In the genomic region with DNA sequence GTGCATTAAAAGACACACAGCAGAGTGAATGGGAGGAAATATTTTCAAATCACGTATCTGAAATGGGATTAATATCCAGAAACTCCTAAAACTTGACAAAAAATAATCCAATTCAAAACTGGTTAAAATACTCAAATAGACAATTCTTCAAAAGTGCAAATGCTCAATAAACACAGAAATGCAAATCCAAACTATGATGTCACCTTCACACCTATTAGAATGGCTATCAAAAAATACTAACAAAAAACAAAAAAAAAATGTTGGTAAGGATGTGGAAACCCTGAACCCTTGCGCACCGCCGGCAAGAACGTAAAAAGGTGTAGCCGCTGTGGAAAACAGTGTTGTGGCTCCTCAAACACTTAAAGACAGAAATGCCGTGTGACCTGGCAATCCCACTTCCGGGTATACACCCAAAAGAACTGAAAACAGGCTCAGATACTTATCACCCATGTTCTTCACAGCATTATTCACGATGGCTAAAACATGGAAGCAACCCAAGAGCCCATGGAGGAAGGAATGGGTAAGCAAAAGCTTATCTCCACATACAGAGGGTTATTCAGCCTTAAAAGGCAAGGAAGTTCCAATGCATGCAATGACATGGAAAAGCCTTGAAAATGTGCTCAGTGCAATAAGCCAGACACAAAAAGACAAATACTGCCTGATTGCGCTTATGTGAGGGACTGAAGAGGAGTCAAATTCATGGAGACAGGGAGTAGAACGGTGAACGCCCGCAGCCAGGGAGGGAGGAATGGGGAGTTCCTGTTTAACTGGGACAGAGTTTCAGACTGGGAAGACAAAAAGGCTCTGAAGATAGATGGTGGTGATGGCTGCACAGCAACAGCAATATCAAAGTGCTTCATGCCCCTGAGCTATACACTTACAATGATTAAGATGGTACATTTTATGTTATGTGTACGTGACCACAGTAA, we compare ENCODE assay signal across 1 cellular context.
TF ChIP-seq lines count a peak whose summit lies in the region.

No MANE protein-coding gene starts in this region.

TF ChIP-seq in K562, 482 proteins besides CTCF, POLR2A, EP300 and RAD21 (continued from another document and continues in another):
- TF ChIP-seq STAT5B (CRISPR knock-in tag; IDR thresholded peaks at IDR 0.05) (no peak), SMC3 (conservative IDR thresholded peaks at IDR 0.05; ENCODE audit: insufficient read depth, low read depth, low read length) (no peak), NFXL1 (CRISPR knock-in tag; IDR thresholded peaks at IDR 0.05) (no peak), SAFB (IDR thresholded peaks at IDR 0.05; ENCODE audit: borderline replicate concordance, low read depth, low read length) (no peak), SLC30A9 (CRISPR knock-in tag; IDR thresholded peaks at IDR 0.05) (no peak), ZNF507 (tag; conservative IDR thresholded peaks at IDR 0.05) (no peak), MAZ (CRISPR knock-in tag; conservative IDR thresholded peaks at IDR 0.05 in 1 of 2, IDR thresholded peaks at IDR 0.05 in 1 of 2) (no peak), CHCHD3 (CRISPR knock-in tag; IDR thresholded peaks at IDR 0.05) (no peak), ADNP (tag; IDR thresholded peaks at IDR 0.05) (no peak), SMARCE1 (IDR thresholded peaks at IDR 0.05) (peak; percentile 62; the same call in 1 of the 2 replicates), ZNF41 (CRISPR knock-in tag; conservative IDR thresholded peaks at IDR 0.05) (no peak), GATAD2A (IDR thresholded peaks at IDR 0.05) (no peak), SOX6 (IDR thresholded peaks at IDR 0.05) (peak; percentile 60; the same call in 1 of the 2 replicates), ZNF780A (CRISPR knock-in tag; IDR thresholded peaks at IDR 0.05) (no peak), SRSF1 (IDR thresholded peaks at IDR 0.05; ENCODE audit: low read depth, low read length) (no peak), SMARCB1 (IDR thresholded peaks at IDR 0.05; ENCODE audit: insufficient read length, low read depth) (no peak), CBX2 (IDR thresholded peaks at IDR 0.05; ENCODE audit: insufficient read depth, low read length, poor library complexity, severe bottlenecking) (no peak), ZNF766 (CRISPR knock-in tag; conservative IDR thresholded peaks at IDR 0.05) (0 out of 2 replicates have a peak, but pooled peaks have one; percentile 56), LARP7 (IDR thresholded peaks at IDR 0.05) (0 out of 2 replicates have a peak, but pooled peaks have one; percentile 25), NR2F6 (CRISPR knock-in tag; IDR thresholded peaks at IDR 0.05) (no peak), ZZZ3 (IDR thresholded peaks at IDR 0.05) (no peak), CHD4 (IDR thresholded peaks at IDR 0.05; ENCODE audit: insufficient read depth, insufficient replicate concordance, low read depth, low read length, poor library complexity, severe bottlenecking) (no peak), CTBP1 (IDR thresholded peaks at IDR 0.05; ENCODE audit: borderline replicate concordance) (peak; percentile 65; the same call in 1 of the 2 replicates), CC2D1A (IDR thresholded peaks at IDR 0.05) (no peak), KLF10 (CRISPR knock-in tag; IDR thresholded peaks at IDR 0.05) (no peak), NFATC3 (IDR thresholded peaks at IDR 0.05) (no peak), BHLHE40 (IDR thresholded peaks at IDR 0.05; ENCODE audit: low read length) (0 out of 2 replicates have a peak, but pooled peaks have one; percentile 13), ZNF311 (CRISPR knock-in tag; IDR thresholded peaks at IDR 0.05) (no peak), PTBP1 (IDR thresholded peaks at IDR 0.05; ENCODE audit: low read depth, low read length) (no peak), CBX1 (IDR thresholded peaks at IDR 0.05; ENCODE audit: low read depth) (no peak), RAD51 (IDR thresholded peaks at IDR 0.05; ENCODE audit: borderline replicate concordance, low read depth) (0 out of 2 replicates have a peak, but pooled peaks have one; percentile 17), YY1 (IDR thresholded peaks at IDR 0.05; ENCODE audit: borderline replicate concordance in 1 of 3, control insufficient read depth in 1 of 3, extremely low read depth in 1 of 3, insufficient read depth in 3 of 3, insufficient read length in 1 of 3, insufficient replicate concordance in 2 of 3, low read depth in 1 of 3, low read length in 2 of 3) (peak in 1 of 3 experiments; percentile 76), CXXC5 (CRISPR knock-in tag; IDR thresholded peaks at IDR 0.05) (peak; percentile 41; the same call in 1 of the 2 replicates), NFRKB (IDR thresholded peaks at IDR 0.05; ENCODE audit: low read depth) (peak; percentile 82; the same call in 1 of the 2 replicates), CCNT2 (IDR thresholded peaks at IDR 0.05; ENCODE audit: borderline replicate concordance, extremely low read depth, insufficient read length, low read depth, low read length) (no peak), KAT7 (CRISPR knock-in tag; IDR thresholded peaks at IDR 0.05; ENCODE audit: borderline replicate concordance) (no peak), WHSC1 (IDR thresholded peaks at IDR 0.05; ENCODE audit: low read length) (no peak), SIX5 (IDR thresholded peaks at IDR 0.05; ENCODE audit: borderline replicate concordance in 1 of 2, insufficient read depth in 1 of 2, low read depth in 1 of 2, low read length in 2 of 2) (no peak), XRCC3 (IDR thresholded peaks at IDR 0.05) (no peak), MTA3 (IDR thresholded peaks at IDR 0.05; ENCODE audit: borderline replicate concordance) (peak; percentile 72; the same call in 1 of the 2 replicates), CAMTA2 (CRISPR knock-in tag; conservative IDR thresholded peaks at IDR 0.05) (no peak), RBM17 (IDR thresholded peaks at IDR 0.05; ENCODE audit: borderline replicate concordance, low read depth, low read length) (no peak), PHF20 (IDR thresholded peaks at IDR 0.05; ENCODE audit: partially characterized antibody) (peak; percentile 37), RFX5 (IDR thresholded peaks at IDR 0.05; ENCODE audit: low read depth, low read length) (no peak), MBD2 (IDR thresholded peaks at IDR 0.05; ENCODE audit: borderline replicate concordance, low read depth) (no peak), SETDB1 (IDR thresholded peaks at IDR 0.05; ENCODE audit: low read length) (no peak), HSF4 (CRISPR knock-in tag; IDR thresholded peaks at IDR 0.05; ENCODE audit: borderline replicate concordance) (no peak), FOXJ3 (CRISPR knock-in tag; IDR thresholded peaks at IDR 0.05) (no peak), TCF3 (CRISPR knock-in tag; IDR thresholded peaks at IDR 0.05) (peak; percentile 81), MED1 (CRISPR knock-in tag; IDR thresholded peaks at IDR 0.05; ENCODE audit: borderline replicate concordance) (no peak), ZNF224 (CRISPR knock-in tag; IDR thresholded peaks at IDR 0.05) (0 out of 2 replicates have a peak, but pooled peaks have one; percentile 14), ARID1B (IDR thresholded peaks at IDR 0.05) (peak; percentile 88), NRF1 (conservative IDR thresholded peaks at IDR 0.05 in 1 of 2, IDR thresholded peaks at IDR 0.05 in 1 of 2) (peak; percentile 49 to 54), GTF2E2 (tag; IDR thresholded peaks at IDR 0.05) (peak; percentile 62; the same call in 1 of the 2 replicates), MEIS2 (IDR thresholded peaks at IDR 0.05; ENCODE audit: partially characterized antibody) (no peak), RCOR1 (IDR thresholded peaks at IDR 0.05; ENCODE audit: borderline replicate concordance in 1 of 2, low read depth in 2 of 2, low read length in 2 of 2) (no peak; a peak in 3 of 4 replicates), HEY1 (CRISPR knock-in tag; IDR thresholded peaks at IDR 0.05; ENCODE audit: borderline replicate concordance) (no peak), ZNF3 (CRISPR knock-in tag; IDR thresholded peaks at IDR 0.05) (no peak), PRPF4 (IDR thresholded peaks at IDR 0.05; ENCODE audit: insufficient read depth, low read depth, low read length, poor library complexity, severe bottlenecking) (no peak)
- TF ChIP-seq, protein P1, sequence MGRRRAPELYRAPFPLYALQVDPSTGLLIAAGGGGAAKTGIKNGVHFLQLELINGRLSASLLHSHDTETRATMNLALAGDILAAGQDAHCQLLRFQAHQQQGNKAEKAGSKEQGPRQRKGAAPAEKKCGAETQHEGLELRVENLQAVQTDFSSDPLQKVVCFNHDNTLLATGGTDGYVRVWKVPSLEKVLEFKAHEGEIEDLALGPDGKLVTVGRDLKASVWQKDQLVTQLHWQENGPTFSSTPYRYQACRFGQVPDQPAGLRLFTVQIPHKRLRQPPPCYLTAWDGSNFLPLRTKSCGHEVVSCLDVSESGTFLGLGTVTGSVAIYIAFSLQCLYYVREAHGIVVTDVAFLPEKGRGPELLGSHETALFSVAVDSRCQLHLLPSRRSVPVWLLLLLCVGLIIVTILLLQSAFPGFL (CRISPR knock-in tag; IDR thresholded peaks at IDR 0.05): no peak
- TF ChIP-seq, protein P2, sequence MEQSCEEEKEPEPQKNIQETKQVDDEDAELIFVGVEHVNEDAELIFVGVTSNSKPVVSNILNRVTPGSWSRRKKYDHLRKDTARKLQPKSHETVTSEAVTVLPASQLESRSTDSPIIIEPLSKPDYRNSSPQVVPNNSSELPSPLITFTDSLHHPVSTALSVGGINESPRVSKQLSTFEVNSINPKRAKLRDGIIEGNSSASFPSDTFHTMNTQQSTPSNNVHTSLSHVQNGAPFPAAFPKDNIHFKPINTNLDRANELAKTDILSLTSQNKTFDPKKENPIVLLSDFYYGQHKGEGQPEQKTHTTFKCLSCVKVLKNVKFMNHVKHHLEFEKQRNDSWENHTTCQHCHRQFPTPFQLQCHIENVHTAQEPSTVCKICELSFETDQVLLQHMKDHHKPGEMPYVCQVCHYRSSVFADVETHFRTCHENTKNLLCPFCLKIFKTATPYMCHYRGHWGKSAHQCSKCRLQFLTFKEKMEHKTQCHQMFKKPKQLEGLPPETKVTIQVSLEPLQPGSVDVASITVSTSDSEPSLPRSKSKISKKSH (CRISPR knock-in tag; IDR thresholded peaks at IDR 0.05): no peak
- TF ChIP-seq, protein P3, sequence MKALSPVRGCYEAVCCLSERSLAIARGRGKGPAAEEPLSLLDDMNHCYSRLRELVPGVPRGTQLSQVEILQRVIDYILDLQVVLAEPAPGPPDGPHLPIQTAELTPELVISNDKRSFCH (CRISPR knock-in tag; IDR thresholded peaks at IDR 0.05): no peak
- TF ChIP-seq, protein P3 (tag; IDR thresholded peaks at IDR 0.05): no peak
- TF ChIP-seq, protein P4, sequence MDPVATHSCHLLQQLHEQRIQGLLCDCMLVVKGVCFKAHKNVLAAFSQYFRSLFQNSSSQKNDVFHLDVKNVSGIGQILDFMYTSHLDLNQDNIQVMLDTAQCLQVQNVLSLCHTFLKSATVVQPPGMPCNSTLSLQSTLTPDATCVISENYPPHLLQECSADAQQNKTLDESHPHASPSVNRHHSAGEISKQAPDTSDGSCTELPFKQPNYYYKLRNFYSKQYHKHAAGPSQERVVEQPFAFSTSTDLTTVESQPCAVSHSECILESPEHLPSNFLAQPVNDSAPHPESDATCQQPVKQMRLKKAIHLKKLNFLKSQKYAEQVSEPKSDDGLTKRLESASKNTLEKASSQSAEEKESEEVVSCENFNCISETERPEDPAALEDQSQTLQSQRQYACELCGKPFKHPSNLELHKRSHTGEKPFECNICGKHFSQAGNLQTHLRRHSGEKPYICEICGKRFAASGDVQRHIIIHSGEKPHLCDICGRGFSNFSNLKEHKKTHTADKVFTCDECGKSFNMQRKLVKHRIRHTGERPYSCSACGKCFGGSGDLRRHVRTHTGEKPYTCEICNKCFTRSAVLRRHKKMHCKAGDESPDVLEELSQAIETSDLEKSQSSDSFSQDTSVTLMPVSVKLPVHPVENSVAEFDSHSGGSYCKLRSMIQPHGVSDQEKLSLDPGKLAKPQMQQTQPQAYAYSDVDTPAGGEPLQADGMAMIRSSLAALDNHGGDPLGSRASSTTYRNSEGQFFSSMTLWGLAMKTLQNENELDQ (CRISPR knock-in tag; IDR thresholded peaks at IDR 0.05; ENCODE audit: borderline replicate concordance): no peak
- TF ChIP-seq, protein P5, sequence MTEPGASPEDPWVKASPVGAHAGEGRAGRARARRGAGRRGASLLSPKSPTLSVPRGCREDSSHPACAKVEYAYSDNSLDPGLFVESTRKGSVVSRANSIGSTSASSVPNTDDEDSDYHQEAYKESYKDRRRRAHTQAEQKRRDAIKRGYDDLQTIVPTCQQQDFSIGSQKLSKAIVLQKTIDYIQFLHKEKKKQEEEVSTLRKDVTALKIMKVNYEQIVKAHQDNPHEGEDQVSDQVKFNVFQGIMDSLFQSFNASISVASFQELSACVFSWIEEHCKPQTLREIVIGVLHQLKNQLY (CRISPR knock-in tag; conservative IDR thresholded peaks at IDR 0.05): no peak
- TF ChIP-seq, protein P6, sequence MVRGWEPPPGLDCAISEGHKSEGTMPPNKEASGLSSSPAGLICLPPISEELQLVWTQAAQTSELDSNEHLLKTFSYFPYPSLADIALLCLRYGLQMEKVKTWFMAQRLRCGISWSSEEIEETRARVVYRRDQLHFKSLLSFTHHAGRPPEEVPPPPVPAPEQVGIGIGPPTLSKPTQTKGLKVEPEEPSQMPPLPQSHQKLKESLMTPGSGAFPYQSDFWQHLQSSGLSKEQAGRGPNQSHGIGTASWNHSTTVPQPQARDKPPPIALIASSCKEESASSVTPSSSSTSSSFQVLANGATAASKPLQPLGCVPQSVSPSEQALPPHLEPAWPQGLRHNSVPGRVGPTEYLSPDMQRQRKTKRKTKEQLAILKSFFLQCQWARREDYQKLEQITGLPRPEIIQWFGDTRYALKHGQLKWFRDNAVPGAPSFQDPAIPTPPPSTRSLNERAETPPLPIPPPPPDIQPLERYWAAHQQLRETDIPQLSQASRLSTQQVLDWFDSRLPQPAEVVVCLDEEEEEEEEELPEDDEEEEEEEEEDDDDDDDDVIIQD (CRISPR knock-in tag; IDR thresholded peaks at IDR 0.05): no peak
- TF ChIP-seq, protein P7, sequence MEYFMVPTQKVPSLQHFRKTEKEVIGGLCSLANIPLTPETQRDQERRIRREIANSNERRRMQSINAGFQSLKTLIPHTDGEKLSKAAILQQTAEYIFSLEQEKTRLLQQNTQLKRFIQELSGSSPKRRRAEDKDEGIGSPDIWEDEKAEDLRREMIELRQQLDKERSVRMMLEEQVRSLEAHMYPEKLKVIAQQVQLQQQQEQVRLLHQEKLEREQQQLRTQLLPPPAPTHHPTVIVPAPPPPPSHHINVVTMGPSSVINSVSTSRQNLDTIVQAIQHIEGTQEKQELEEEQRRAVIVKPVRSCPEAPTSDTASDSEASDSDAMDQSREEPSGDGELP (CRISPR knock-in tag; IDR thresholded peaks at IDR 0.05; ENCODE audit: borderline replicate concordance): 0 out of 2 replicates have a peak, but pooled peaks have one; percentile 25
